In genomic region chr5:53069626-53070025, GRCh38 we compare ENCODE assay signal across 10 cellular contexts. TPM values are rescaled to one million over a fixed set of nuclear protein-coding genes. Genes with fewer than 3 reads are reported as not detected.
A peak's percentile ranks its signal among the peaks of the same experiment; 100 is the strongest.
DNase-seq lines count a peak whose midpoint lies in the region; ATAC-seq and TF ChIP-seq lines count a peak whose summit lies in the region.
"Had no signal": no experiment of that assay in that cellular context is flagged by ENCODE, and none has a peak within 500 bp of the region (broad histone marks: within the 10 kb centered on the region; RNA-seq: fewer than 3 reads in every experiment).

No MANE protein-coding gene starts in this region.

- H3K4me3 ChIP-seq in CD8-positive, alpha-beta T cell (ENCODE audit: low read depth, low read length): no peak overlapping the region
- no peak overlapping the region for H3K4me3 ChIP-seq in BE2C (ENCODE audit: low read depth, low read length)

- H3K4me3 Mint-ChIP-seq in CD8-positive, alpha-beta T cell: no peak overlapping the region
- peak overlapping the region; percentile 36 for H3K4me3 Mint-ChIP-seq in activated naive CD8-positive, alpha-beta T cell treated with anti-CD3 and anti-CD28 coated beads, Interleukin-2, amount 50 U/mL, for 24 hours

- no peaks in the 10 kb centered on the region for H3K4me1 ChIP-seq in CD8-positive, alpha-beta T cell (ENCODE audit: insufficient read depth, low read length)
- no peaks in the 10 kb centered on the region for H3K4me1 ChIP-seq in BE2C

- no peak for DNase-seq in CD8-positive, alpha-beta T cell
- DNase-seq in SK-MEL-5 (ENCODE audit: low read depth, low spot score) (peak; percentile 58), HPDE6-E6E7 (ENCODE audit: extremely low spot score) (no peak), BE2C (no peak)
- DNase-seq in activated naive CD8-positive, alpha-beta T cell treated with anti-CD3 and anti-CD28 coated beads, Interleukin-2, amount 50 U/mL, for 24 hours: peak; percentile 57
- peak; percentile 32 for DNase-seq in stimulated activated CD4-positive, alpha-beta T cell treated with anti-CD3 and anti-CD28 coated beads, Interleukin-12 subunit alpha, Interleukin-12 subunit beta, amount 100 ng/mL, for 4 hours
- DNase-seq: DMS79, NCI-H2107 had no signal

- TF ChIP-seq CTCF in CD8-positive, alpha-beta T cell (IDR thresholded peaks at IDR 0.05): no peak
- no peak for TF ChIP-seq CTCF in BE2C (IDR thresholded peaks at IDR 0.05; ENCODE audit: low read depth, low read length)

- H3K36me3 ChIP-seq in CD8-positive, alpha-beta T cell (ENCODE audit: insufficient read depth, low read length): no peaks in the 10 kb centered on the region
- H3K36me3 ChIP-seq in BE2C: no peaks in the 10 kb centered on the region

- H3K36me3 Mint-ChIP-seq in CD8-positive, alpha-beta T cell: no peaks in the 10 kb centered on the region
- H3K36me3 Mint-ChIP-seq in activated naive CD8-positive, alpha-beta T cell treated with anti-CD3 and anti-CD28 coated beads, Interleukin-2, amount 50 U/mL, for 24 hours (ENCODE audit: low read depth): no peaks in the 10 kb centered on the region

- in situ Hi-C loops in SK-MEL-5 (cut with HindIII; ENCODE audit: low pct_unique_long_range_greater_than_20kb, low sequenced_read_pairs): no loop called here

- peak; percentile 20 for ATAC-seq in CD8-positive, alpha-beta T cell
- ATAC-seq in activated naive CD8-positive, alpha-beta T cell treated with anti-CD3 and anti-CD28 coated beads, Interleukin-2, amount 50 U/mL, for 24 hours: peak; percentile 97
- ATAC-seq in HG03097 (IDR thresholded peaks at IDR 0.05; ENCODE audit: low FRiP score, unreplicated experiment): no peak
- ATAC-seq in GM21381 (IDR thresholded peaks at IDR 0.05; ENCODE audit: unreplicated experiment): no peak

- H3K4me1 Mint-ChIP-seq in CD8-positive, alpha-beta T cell (ENCODE audit: low read depth): no peaks in the 10 kb centered on the region
- peaks cover 30% of the 10 kb centered on the region for H3K4me1 Mint-ChIP-seq in activated naive CD8-positive, alpha-beta T cell treated with anti-CD3 and anti-CD28 coated beads, Interleukin-2, amount 50 U/mL, for 24 hours

- peaks cover 4% of the 10 kb centered on the region for H3K27me3 Mint-ChIP-seq in CD8-positive, alpha-beta T cell (ENCODE audit: low read depth)
- peaks cover 10% of the 10 kb centered on the region for H3K27me3 Mint-ChIP-seq in activated naive CD8-positive, alpha-beta T cell treated with anti-CD3 and anti-CD28 coated beads, Interleukin-2, amount 50 U/mL, for 24 hours

- H3K9me3 ChIP-seq in CD8-positive, alpha-beta T cell (ENCODE audit: low read length): no peaks in the 10 kb centered on the region
- H3K9me3 ChIP-seq in BE2C: no peaks in the 10 kb centered on the region

- CTCF ChIA-PET in CD8-positive, alpha-beta T cell (lab: Charles Lee): no interaction called here

- H3K27ac Mint-ChIP-seq in CD8-positive, alpha-beta T cell: no peak overlapping the region
- peak overlapping the region; percentile 84 for H3K27ac Mint-ChIP-seq in activated naive CD8-positive, alpha-beta T cell treated with anti-CD3 and anti-CD28 coated beads, Interleukin-2, amount 50 U/mL, for 24 hours

- POLR2A ChIA-PET in CD8-positive, alpha-beta T cell (lab: Charles Lee): no interaction called here

- H3K27ac ChIP-seq in CD8-positive, alpha-beta T cell (ENCODE audit: low read depth, low read length): no peak overlapping the region

- intact Hi-C loops in CD8-positive, alpha-beta T cell (cut with DNase I, micrococcal nuclease): no loop called here

- H3K27me3 ChIP-seq in CD8-positive, alpha-beta T cell (ENCODE audit: insufficient read depth, low read length): no peaks in the 10 kb centered on the region
- H3K27me3 ChIP-seq in BE2C: peaks cover 19% of the 10 kb centered on the region

- H3K9me3 Mint-ChIP-seq in CD8-positive, alpha-beta T cell: no peaks in the 10 kb centered on the region
- H3K9me3 Mint-ChIP-seq in activated naive CD8-positive, alpha-beta T cell treated with anti-CD3 and anti-CD28 coated beads, Interleukin-2, amount 50 U/mL, for 24 hours: no peaks in the 10 kb centered on the region

RNA-seq across cellular contexts. Expression of gene MOCS2, which starts 39.9 kb away (rescaled TPM):
- total RNA-seq in CD8-positive, alpha-beta T cell: 10 to 100 TPM; 16.5 to 18.2 TPM
- 53.4 and 74.6 TPM in 2 replicates for total RNA-seq in SK-MEL-5 (2014; rRNA removed; shearing (Covaris generic))
- 45.1 and 47.7 TPM in 2 replicates for polyA plus RNA-seq in SK-MEL-5 (2015; cell fraction: cytosol; rRNA removed)
- 34.7 TPM in 2 replicates for polyA plus RNA-seq in SK-MEL-5 (2015; cell fraction: nucleus; rRNA removed)
- 14.9 TPM for polyA plus RNA-seq in BE2C (2012; ENCODE audit: insufficient read depth, insufficient read length, low read depth)

Comparison
In these comparisons a context has a peak if more than half of its experiments do, and no peak if none do; other contexts are left out.
1. ATAC-seq: peak in CD8-positive, alpha-beta T cell (single experiment) and activated naive CD8-positive, alpha-beta T cell treated with anti-CD3 and anti-CD28 coated beads, Interleukin-2, amount 50 U/mL, for 24 hours (single experiment); none in HG03097 (single experiment) and GM21381 (single experiment).
2. DNase-seq: peak in SK-MEL-5 (single experiment), activated naive CD8-positive, alpha-beta T cell treated with anti-CD3 and anti-CD28 coated beads, Interleukin-2, amount 50 U/mL, for 24 hours (single experiment) and stimulated activated CD4-positive, alpha-beta T cell treated with anti-CD3 and anti-CD28 coated beads, Interleukin-12 subunit alpha, Interleukin-12 subunit beta, amount 100 ng/mL, for 4 hours (single experiment); none in CD8-positive, alpha-beta T cell (0 of 7), HPDE6-E6E7 (single experiment) and BE2C (single experiment).